ENCODE assay signal across 1 cellular context in the genomic region with DNA sequence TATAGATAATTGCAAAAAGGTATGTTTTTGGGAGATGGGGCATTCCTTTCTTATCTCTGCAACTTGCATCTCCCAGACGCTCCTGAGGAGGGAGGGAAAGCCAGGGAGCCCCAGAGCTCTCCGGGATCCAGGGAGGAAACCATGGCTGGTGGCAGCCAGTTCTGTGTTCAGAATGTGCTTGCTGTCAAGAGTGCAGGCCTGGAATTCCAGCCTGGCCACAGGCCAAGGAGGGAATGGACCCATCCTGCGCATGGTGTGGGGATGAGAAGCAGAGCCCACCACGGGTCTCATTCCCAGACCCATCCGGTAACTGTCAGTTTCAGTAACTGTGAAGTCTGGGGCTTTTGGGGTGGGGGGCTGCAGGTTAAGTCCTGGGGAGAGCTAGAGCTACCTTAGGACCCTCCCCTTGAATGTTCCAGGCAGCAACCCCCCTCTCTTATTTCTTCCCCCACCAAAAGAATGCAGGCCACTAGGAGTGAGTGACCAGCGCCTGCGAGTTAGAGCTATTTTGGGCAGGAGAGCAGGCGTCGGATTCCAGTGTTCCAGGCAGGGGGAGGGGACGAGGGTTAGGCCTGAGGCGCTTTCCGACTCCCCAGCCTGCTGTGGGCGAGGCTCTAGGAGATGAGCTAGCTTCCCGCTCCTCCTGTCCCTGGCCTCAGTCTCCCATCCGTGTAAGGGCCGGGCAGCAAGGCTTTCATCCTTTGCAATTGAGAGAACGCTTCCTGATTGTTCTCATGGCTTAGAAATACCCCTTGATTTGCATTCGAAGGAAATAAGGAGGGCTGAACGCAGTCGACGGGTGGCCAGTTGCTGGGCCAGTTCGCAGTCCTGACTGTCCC.
TF ChIP-seq lines count a peak whose summit lies in the region.

No MANE protein-coding gene starts in this region.

TF ChIP-seq in K562, 482 proteins besides CTCF, POLR2A, EP300 and RAD21 (continued from another document and continues in another):
- no peak for TF ChIP-seq CXXC5 (CRISPR knock-in tag; IDR thresholded peaks at IDR 0.05)
- no peak for TF ChIP-seq ZSCAN32 (CRISPR knock-in tag; IDR thresholded peaks at IDR 0.05)
- TF ChIP-seq SIN3A (IDR thresholded peaks at IDR 0.05; ENCODE audit: borderline replicate concordance in 2 of 2, control insufficient read depth in 1 of 2, low read depth in 2 of 2, low read length in 2 of 2) = no peak
- TF ChIP-seq, protein P1, sequence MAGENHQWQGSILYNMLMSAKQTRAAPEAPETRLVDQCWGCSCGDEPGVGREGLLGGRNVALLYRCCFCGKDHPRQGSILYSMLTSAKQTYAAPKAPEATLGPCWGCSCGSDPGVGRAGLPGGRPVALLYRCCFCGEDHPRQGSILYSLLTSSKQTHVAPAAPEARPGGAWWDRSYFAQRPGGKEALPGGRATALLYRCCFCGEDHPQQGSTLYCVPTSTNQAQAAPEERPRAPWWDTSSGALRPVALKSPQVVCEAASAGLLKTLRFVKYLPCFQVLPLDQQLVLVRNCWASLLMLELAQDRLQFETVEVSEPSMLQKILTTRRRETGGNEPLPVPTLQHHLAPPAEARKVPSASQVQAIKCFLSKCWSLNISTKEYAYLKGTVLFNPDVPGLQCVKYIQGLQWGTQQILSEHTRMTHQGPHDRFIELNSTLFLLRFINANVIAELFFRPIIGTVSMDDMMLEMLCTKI (IDR thresholded peaks at IDR 0.05; ENCODE audit: partially characterized antibody) = no peak
- TF ChIP-seq C11orf30 (IDR thresholded peaks at IDR 0.05; ENCODE audit: low read depth) = no peak
- no peak for TF ChIP-seq RHOXF2B (CRISPR knock-in tag; conservative IDR thresholded peaks at IDR 0.05)
- no peak for TF ChIP-seq CBX5 (IDR thresholded peaks at IDR 0.05; ENCODE audit: borderline replicate concordance, low read depth)
- no peak for TF ChIP-seq BRD9 (IDR thresholded peaks at IDR 0.05; ENCODE audit: low read depth, partially characterized antibody)
- no peak; a peak in 1 of 4 replicates for TF ChIP-seq MAZ (CRISPR knock-in tag; conservative IDR thresholded peaks at IDR 0.05 in 1 of 2, IDR thresholded peaks at IDR 0.05 in 1 of 2)
- TF ChIP-seq CREB1 (IDR thresholded peaks at IDR 0.05) = no peak
- TF ChIP-seq CREB1 (CRISPR knock-in tag; IDR thresholded peaks at IDR 0.05) = no peak
- TF ChIP-seq, protein P2, sequence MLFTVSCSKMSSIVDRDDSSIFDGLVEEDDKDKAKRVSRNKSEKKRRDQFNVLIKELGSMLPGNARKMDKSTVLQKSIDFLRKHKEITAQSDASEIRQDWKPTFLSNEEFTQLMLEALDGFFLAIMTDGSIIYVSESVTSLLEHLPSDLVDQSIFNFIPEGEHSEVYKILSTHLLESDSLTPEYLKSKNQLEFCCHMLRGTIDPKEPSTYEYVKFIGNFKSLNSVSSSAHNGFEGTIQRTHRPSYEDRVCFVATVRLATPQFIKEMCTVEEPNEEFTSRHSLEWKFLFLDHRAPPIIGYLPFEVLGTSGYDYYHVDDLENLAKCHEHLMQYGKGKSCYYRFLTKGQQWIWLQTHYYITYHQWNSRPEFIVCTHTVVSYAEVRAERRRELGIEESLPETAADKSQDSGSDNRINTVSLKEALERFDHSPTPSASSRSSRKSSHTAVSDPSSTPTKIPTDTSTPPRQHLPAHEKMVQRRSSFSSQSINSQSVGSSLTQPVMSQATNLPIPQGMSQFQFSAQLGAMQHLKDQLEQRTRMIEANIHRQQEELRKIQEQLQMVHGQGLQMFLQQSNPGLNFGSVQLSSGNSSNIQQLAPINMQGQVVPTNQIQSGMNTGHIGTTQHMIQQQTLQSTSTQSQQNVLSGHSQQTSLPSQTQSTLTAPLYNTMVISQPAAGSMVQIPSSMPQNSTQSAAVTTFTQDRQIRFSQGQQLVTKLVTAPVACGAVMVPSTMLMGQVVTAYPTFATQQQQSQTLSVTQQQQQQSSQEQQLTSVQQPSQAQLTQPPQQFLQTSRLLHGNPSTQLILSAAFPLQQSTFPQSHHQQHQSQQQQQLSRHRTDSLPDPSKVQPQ (CRISPR knock-in tag; IDR thresholded peaks at IDR 0.05; ENCODE audit: borderline replicate concordance) = no peak
- TF ChIP-seq LEF1 (IDR thresholded peaks at IDR 0.05) = peak; percentile 62; the same call in 1 of the 2 replicates
- TF ChIP-seq SMAD4 (CRISPR knock-in tag; conservative IDR thresholded peaks at IDR 0.05) = peak; percentile 34; the same call in 1 of the 2 replicates
- TF ChIP-seq, protein P3, sequence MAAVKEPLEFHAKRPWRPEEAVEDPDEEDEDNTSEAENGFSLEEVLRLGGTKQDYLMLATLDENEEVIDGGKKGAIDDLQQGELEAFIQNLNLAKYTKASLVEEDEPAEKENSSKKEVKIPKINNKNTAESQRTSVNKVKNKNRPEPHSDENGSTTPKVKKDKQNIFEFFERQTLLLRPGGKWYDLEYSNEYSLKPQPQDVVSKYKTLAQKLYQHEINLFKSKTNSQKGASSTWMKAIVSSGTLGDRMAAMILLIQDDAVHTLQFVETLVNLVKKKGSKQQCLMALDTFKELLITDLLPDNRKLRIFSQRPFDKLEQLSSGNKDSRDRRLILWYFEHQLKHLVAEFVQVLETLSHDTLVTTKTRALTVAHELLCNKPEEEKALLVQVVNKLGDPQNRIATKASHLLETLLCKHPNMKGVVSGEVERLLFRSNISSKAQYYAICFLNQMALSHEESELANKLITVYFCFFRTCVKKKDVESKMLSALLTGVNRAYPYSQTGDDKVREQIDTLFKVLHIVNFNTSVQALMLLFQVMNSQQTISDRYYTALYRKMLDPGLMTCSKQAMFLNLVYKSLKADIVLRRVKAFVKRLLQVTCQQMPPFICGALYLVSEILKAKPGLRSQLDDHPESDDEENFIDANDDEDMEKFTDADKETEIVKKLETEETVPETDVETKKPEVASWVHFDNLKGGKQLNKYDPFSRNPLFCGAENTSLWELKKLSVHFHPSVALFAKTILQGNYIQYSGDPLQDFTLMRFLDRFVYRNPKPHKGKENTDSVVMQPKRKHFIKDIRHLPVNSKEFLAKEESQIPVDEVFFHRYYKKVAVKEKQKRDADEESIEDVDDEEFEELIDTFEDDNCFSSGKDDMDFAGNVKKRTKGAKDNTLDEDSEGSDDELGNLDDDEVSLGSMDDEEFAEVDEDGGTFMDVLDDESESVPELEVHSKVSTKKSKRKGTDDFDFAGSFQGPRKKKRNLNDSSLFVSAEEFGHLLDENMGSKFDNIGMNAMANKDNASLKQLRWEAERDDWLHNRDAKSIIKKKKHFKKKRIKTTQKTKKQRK (IDR thresholded peaks at IDR 0.05; ENCODE audit: borderline replicate concordance, low read depth, low read length) = no peak
- TF ChIP-seq, protein P4, sequence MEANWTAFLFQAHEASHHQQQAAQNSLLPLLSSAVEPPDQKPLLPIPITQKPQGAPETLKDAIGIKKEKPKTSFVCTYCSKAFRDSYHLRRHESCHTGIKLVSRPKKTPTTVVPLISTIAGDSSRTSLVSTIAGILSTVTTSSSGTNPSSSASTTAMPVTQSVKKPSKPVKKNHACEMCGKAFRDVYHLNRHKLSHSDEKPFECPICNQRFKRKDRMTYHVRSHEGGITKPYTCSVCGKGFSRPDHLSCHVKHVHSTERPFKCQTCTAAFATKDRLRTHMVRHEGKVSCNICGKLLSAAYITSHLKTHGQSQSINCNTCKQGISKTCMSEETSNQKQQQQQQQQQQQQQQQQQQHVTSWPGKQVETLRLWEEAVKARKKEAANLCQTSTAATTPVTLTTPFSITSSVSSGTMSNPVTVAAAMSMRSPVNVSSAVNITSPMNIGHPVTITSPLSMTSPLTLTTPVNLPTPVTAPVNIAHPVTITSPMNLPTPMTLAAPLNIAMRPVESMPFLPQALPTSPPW (CRISPR knock-in tag; IDR thresholded peaks at IDR 0.05) = no peak
- no peak for TF ChIP-seq PTBP1 (IDR thresholded peaks at IDR 0.05; ENCODE audit: low read depth, low read length)
- TF ChIP-seq, protein P5, sequence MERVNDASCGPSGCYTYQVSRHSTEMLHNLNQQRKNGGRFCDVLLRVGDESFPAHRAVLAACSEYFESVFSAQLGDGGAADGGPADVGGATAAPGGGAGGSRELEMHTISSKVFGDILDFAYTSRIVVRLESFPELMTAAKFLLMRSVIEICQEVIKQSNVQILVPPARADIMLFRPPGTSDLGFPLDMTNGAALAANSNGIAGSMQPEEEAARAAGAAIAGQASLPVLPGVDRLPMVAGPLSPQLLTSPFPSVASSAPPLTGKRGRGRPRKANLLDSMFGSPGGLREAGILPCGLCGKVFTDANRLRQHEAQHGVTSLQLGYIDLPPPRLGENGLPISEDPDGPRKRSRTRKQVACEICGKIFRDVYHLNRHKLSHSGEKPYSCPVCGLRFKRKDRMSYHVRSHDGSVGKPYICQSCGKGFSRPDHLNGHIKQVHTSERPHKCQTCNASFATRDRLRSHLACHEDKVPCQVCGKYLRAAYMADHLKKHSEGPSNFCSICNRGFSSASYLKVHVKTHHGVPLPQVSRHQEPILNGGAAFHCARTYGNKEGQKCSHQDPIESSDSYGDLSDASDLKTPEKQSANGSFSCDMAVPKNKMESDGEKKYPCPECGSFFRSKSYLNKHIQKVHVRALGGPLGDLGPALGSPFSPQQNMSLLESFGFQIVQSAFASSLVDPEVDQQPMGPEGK (CRISPR knock-in tag; IDR thresholded peaks at IDR 0.05; ENCODE audit: borderline replicate concordance) = no peak
- no peak for TF ChIP-seq CBX2 (IDR thresholded peaks at IDR 0.05; ENCODE audit: insufficient read depth, low read length, poor library complexity, severe bottlenecking)
- no peak for TF ChIP-seq XRCC3 (IDR thresholded peaks at IDR 0.05)
- TF ChIP-seq, protein P6, sequence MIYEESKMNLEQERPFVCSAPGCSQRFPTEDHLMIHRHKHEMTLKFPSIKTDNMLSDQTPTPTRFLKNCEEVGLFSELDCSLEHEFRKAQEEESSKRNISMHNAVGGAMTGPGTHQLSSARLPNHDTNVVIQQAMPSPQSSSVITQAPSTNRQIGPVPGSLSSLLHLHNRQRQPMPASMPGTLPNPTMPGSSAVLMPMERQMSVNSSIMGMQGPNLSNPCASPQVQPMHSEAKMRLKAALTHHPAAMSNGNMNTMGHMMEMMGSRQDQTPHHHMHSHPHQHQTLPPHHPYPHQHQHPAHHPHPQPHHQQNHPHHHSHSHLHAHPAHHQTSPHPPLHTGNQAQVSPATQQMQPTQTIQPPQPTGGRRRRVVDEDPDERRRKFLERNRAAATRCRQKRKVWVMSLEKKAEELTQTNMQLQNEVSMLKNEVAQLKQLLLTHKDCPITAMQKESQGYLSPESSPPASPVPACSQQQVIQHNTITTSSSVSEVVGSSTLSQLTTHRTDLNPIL (CRISPR knock-in tag; IDR thresholded peaks at IDR 0.05) = no peak
- no peak for TF ChIP-seq ATF1 (CRISPR knock-in tag; IDR thresholded peaks at IDR 0.05)
- TF ChIP-seq ATF1 (tag; IDR thresholded peaks at IDR 0.05) = no peak
- TF ChIP-seq ZNF79 (CRISPR knock-in tag; IDR thresholded peaks at IDR 0.05; ENCODE audit: low read depth) = no peak
- TF ChIP-seq, protein P7, sequence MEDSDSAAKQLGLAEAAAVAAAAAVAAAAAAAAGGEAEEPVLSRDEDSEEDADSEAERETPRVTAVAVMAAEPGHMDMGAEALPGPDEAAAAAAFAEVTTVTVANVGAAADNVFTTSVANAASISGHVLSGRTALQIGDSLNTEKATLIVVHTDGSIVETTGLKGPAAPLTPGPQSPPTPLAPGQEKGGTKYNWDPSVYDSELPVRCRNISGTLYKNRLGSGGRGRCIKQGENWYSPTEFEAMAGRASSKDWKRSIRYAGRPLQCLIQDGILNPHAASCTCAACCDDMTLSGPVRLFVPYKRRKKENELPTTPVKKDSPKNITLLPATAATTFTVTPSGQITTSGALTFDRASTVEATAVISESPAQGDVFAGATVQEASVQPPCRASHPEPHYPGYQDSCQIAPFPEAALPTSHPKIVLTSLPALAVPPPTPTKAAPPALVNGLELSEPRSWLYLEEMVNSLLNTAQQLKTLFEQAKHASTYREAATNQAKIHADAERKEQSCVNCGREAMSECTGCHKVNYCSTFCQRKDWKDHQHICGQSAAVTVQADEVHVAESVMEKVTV (CRISPR knock-in tag; IDR thresholded peaks at IDR 0.05) = no peak
- TF ChIP-seq ZNF316 (IDR thresholded peaks at IDR 0.05) = no peak
- peak; percentile 77 for TF ChIP-seq NFIC (IDR thresholded peaks at IDR 0.05)
- TF ChIP-seq, protein P8, sequence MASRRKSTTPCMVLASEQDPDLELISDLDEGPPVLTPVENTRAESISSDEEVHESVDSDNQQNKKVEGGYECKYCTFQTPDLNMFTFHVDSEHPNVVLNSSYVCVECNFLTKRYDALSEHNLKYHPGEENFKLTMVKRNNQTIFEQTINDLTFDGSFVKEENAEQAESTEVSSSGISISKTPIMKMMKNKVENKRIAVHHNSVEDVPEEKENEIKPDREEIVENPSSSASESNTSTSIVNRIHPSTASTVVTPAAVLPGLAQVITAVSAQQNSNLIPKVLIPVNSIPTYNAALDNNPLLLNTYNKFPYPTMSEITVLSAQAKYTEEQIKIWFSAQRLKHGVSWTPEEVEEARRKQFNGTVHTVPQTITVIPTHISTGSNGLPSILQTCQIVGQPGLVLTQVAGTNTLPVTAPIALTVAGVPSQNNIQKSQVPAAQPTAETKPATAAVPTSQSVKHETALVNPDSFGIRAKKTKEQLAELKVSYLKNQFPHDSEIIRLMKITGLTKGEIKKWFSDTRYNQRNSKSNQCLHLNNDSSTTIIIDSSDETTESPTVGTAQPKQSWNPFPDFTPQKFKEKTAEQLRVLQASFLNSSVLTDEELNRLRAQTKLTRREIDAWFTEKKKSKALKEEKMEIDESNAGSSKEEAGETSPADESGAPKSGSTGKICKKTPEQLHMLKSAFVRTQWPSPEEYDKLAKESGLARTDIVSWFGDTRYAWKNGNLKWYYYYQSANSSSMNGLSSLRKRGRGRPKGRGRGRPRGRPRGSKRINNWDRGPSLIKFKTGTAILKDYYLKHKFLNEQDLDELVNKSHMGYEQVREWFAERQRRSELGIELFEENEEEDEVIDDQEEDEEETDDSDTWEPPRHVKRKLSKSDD (conservative IDR thresholded peaks at IDR 0.05; ENCODE audit: low read length) = no peak
- TF ChIP-seq, protein P9, sequence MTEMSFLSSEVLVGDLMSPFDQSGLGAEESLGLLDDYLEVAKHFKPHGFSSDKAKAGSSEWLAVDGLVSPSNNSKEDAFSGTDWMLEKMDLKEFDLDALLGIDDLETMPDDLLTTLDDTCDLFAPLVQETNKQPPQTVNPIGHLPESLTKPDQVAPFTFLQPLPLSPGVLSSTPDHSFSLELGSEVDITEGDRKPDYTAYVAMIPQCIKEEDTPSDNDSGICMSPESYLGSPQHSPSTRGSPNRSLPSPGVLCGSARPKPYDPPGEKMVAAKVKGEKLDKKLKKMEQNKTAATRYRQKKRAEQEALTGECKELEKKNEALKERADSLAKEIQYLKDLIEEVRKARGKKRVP (CRISPR knock-in tag; IDR thresholded peaks at IDR 0.05) = 0 out of 2 replicates have a peak, but pooled peaks have one; percentile 38
- no peak for TF ChIP-seq ZNF707 (CRISPR knock-in tag; conservative IDR thresholded peaks at IDR 0.05)
- TF ChIP-seq, protein P10, sequence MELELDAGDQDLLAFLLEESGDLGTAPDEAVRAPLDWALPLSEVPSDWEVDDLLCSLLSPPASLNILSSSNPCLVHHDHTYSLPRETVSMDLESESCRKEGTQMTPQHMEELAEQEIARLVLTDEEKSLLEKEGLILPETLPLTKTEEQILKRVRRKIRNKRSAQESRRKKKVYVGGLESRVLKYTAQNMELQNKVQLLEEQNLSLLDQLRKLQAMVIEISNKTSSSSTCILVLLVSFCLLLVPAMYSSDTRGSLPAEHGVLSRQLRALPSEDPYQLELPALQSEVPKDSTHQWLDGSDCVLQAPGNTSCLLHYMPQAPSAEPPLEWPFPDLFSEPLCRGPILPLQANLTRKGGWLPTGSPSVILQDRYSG (tag; conservative IDR thresholded peaks at IDR 0.05; ENCODE audit: low read depth) = peak; percentile 46; the same call in 1 of the 2 replicates
